ENCODE assay signal across 15 cellular contexts in genomic region chr3:153963012-153963411, GRCh38.
DNase-seq lines count a peak whose midpoint lies in the region; ATAC-seq and TF ChIP-seq lines count a peak whose summit lies in the region.
"Had no signal": no experiment of that assay in that cellular context is flagged by ENCODE, and none has a peak within 500 bp of the region (broad histone marks: within the 10 kb centered on the region; RNA-seq: fewer than 3 reads in every experiment).

No MANE protein-coding gene starts in this region.

- H3K4me3 ChIP-seq in H7 (ENCODE audit: insufficient read depth, low read depth, low read length) = no peak overlapping the region
- H3K4me3 ChIP-seq: BLaER1 treated with 17β-estradiol and CSF1 and Interleukin-3, amounts not matched to agents 10 nM and 100 nM; GM23338; HAP-1 had no signal

- H3K27ac Mint-ChIP-seq in endothelial cell (ENCODE audit: unreplicated experiment) (peak overlapping the region; percentile 45), progenitor cell of endocrine pancreas (peak overlapping the region; percentile 36)
- H3K27ac Mint-ChIP-seq: CD4-positive, CD25-positive, alpha-beta regulatory T cell; GM23338; IgD-negative memory B cell had no signal

- no peak overlapping the region for H3K4me3 Mint-ChIP-seq in endothelial cell (ENCODE audit: unreplicated experiment)
- H3K4me3 Mint-ChIP-seq in progenitor cell of endocrine pancreas (ENCODE audit: low read depth) = no peak overlapping the region
- H3K4me3 Mint-ChIP-seq: CD4-positive, CD25-positive, alpha-beta regulatory T cell; GM23338; IgD-negative memory B cell had no signal

- H3K36me3 Mint-ChIP-seq in endothelial cell (ENCODE audit: low read depth, unreplicated experiment) (no peaks in the 10 kb centered on the region), progenitor cell of endocrine pancreas (ENCODE audit: insufficient read depth) (no peaks in the 10 kb centered on the region)
- H3K36me3 Mint-ChIP-seq: CD4-positive, CD25-positive, alpha-beta regulatory T cell; IgD-negative memory B cell had no signal

- peaks cover 2% of the 10 kb centered on the region for H3K27me3 Mint-ChIP-seq in endothelial cell (ENCODE audit: unreplicated experiment)
- H3K27me3 Mint-ChIP-seq in progenitor cell of endocrine pancreas = no peaks in the 10 kb centered on the region
- H3K27me3 Mint-ChIP-seq: CD4-positive, CD25-positive, alpha-beta regulatory T cell; IgD-negative memory B cell had no signal

- TF ChIP-seq CTCF in endothelial cell (IDR thresholded peaks at IDR 0.05; ENCODE audit: unreplicated experiment) = no peak
- no peak for TF ChIP-seq CTCF in progenitor cell of endocrine pancreas (IDR thresholded peaks at IDR 0.05; ENCODE audit: unreplicated experiment)

- ATAC-seq in HG02759 (IDR thresholded peaks at IDR 0.05; ENCODE audit: unreplicated experiment) (peak; percentile 34), HG03432 (IDR thresholded peaks at IDR 0.05; ENCODE audit: unreplicated experiment) (peak; percentile 49), HG02973 (IDR thresholded peaks at IDR 0.05; ENCODE audit: unreplicated experiment) (no peak), GM18502 (IDR thresholded peaks at IDR 0.05; ENCODE audit: poor library complexity, unreplicated experiment) (no peak)
- ATAC-seq: GM23338 had no signal

- H3K27me3 ChIP-seq in H7 (ENCODE audit: control insufficient read depth, insufficient read depth, low read length) = no peaks in the 10 kb centered on the region
- H3K27me3 ChIP-seq: BLaER1 treated with 17β-estradiol and CSF1 and Interleukin-3, amounts not matched to agents 10 nM and 100 nM had no signal

- H3K36me3 ChIP-seq in H7 (replicated peaks; ENCODE audit: control insufficient read depth, insufficient read depth, low read length) = no peaks in the 10 kb centered on the region
- H3K36me3 ChIP-seq: BLaER1 treated with 17β-estradiol and CSF1 and Interleukin-3, amounts not matched to agents 10 nM and 100 nM; HAP-1 had no signal

- no peak for DNase-seq in endothelial cell (ENCODE audit: low spot score)
- DNase-seq in progenitor cell of endocrine pancreas (ENCODE audit: low spot score, unreplicated experiment) = no peak
- DNase-seq in H7 = no peak
- DNase-seq in NOMO-1 (lab: John Stamatoyannopoulos, UW; ENCODE audit: unreplicated experiment in 2 of 2) = no peak
- DNase-seq: ACHN; CD4-positive, CD25-positive, alpha-beta regulatory T cell; DMS 273 treated with DMSO at 0.1 percent for 48 hours had no signal

- H3K4me1 Mint-ChIP-seq in endothelial cell (ENCODE audit: unreplicated experiment) = peaks cover 25% of the 10 kb centered on the region
- H3K4me1 Mint-ChIP-seq in progenitor cell of endocrine pancreas (ENCODE audit: low read depth) = peaks cover 19% of the 10 kb centered on the region
- H3K4me1 Mint-ChIP-seq: CD4-positive, CD25-positive, alpha-beta regulatory T cell had no signal

- no peaks in the 10 kb centered on the region for H3K9me3 Mint-ChIP-seq in endothelial cell (ENCODE audit: unreplicated experiment)
- H3K9me3 Mint-ChIP-seq in progenitor cell of endocrine pancreas (ENCODE audit: low read depth) = peaks cover 6% of the 10 kb centered on the region

Comparison
In these comparisons a context has a peak if more than half of its experiments do, and no peak if none do; other contexts are left out.
1. ATAC-seq: peak in HG02759 (single experiment) and HG03432 (single experiment); none in HG02973 (single experiment) and GM18502 (single experiment).